ENCODE assay signal across 8 cellular contexts in genomic region chr7:107995184-107996071, GRCh38. TPM values are rescaled to one million over a fixed set of nuclear protein-coding genes. Genes with fewer than 3 reads are reported as not detected.
A peak's percentile ranks its signal among the peaks of the same experiment; 100 is the strongest.
DNase-seq lines count a peak whose midpoint lies in the region; ATAC-seq and TF ChIP-seq lines count a peak whose summit lies in the region.

No MANE protein-coding gene starts in this region.

- POLR2A ChIA-PET in PC-3 (lab: Charles Lee; ENCODE audit: unreplicated experiment) = no interaction called here

- peak overlapping the region; percentile 22; the same call in 1 of the 2 replicates for H3K4me3 ChIP-seq in PC-3 (ENCODE audit: low read length)
- H3K4me3 ChIP-seq in coronary artery = no peak overlapping the region

- no peak overlapping the region for H3K4me3 Mint-ChIP-seq in activated CD4-positive, alpha-beta T cell treated with anti-CD3 and anti-CD28 coated beads, Interleukin-2, amount 10 ng/mL, durations not matched to agents 24 days and 14 days

- peak; percentile 95 for DNase-seq in Daoy (ENCODE audit: low read depth)
- peak; percentile 91 for DNase-seq in PC-3
- peak; percentile 94 for DNase-seq in fibroblast of gingiva (ENCODE audit: low read depth)
- peak; percentile 81 for DNase-seq in non-pigmented ciliary epithelial cell (ENCODE audit: low read depth)
- DNase-seq in activated CD4-positive, alpha-beta T cell treated with anti-CD3 and anti-CD28 coated beads, Interleukin-2, amount 10 ng/mL, durations not matched to agents 24 days and 14 days = no peak
- no peak for DNase-seq in activated T-cell treated with anti-CD3 and anti-CD28 coated beads, Interleukin-2, amount 50 U/mL, for 48 hours
- no peak for DNase-seq in coronary artery (ENCODE audit: low spot score)

- peak overlapping the region; percentile 66 for H3K4me2 ChIP-seq in PC-3 (ENCODE audit: low read length)

- H3K27ac ChIP-seq in PC-3 (ENCODE audit: low read length) (peak overlapping the region; percentile 88), coronary artery (peak overlapping the region in 1 of 2 donors; percentile 36)

- intact Hi-C loops in PC-3 (cut with micrococcal nuclease) = loop anchor here (1.0 to 5.0 kb wide), 4 partner anchors 20 to 152 kb away; no protein-coding TSS in a partner anchor
- intact Hi-C loops in activated CD4-positive, alpha-beta T cell treated with anti-CD3 and anti-CD28 coated beads, Interleukin-2, amount 10 ng/mL, durations not matched to agents 24 days and 14 days (cut with micrococcal nuclease) = no loop called here

- H3K36me3 ChIP-seq in PC-3 (ENCODE audit: low read depth, low read length) = peaks cover 31% of the 10 kb centered on the region

- H3K27me3 ChIP-seq in PC-3 (ENCODE audit: low read length) = no peaks in the 10 kb centered on the region

- H3F3A ChIP-seq in PC-3 (ENCODE audit: low read length, unreplicated experiment) = peaks cover 14% of the 10 kb centered on the region

- no peaks in the 10 kb centered on the region for H3K9me3 Mint-ChIP-seq in activated CD4-positive, alpha-beta T cell treated with anti-CD3 and anti-CD28 coated beads, Interleukin-2, amount 10 ng/mL, durations not matched to agents 24 days and 14 days

- H3K27me3 Mint-ChIP-seq in activated CD4-positive, alpha-beta T cell treated with anti-CD3 and anti-CD28 coated beads, Interleukin-2, amount 10 ng/mL, durations not matched to agents 24 days and 14 days = peaks cover 39% of the 10 kb centered on the region

- no peaks in the 10 kb centered on the region for H3K36me3 Mint-ChIP-seq in activated CD4-positive, alpha-beta T cell treated with anti-CD3 and anti-CD28 coated beads, Interleukin-2, amount 10 ng/mL, durations not matched to agents 24 days and 14 days (ENCODE audit: low read depth)

- CTCF ChIA-PET in PC-3 (lab: Charles Lee) = no interaction called here

- H3K4me1 Mint-ChIP-seq in activated CD4-positive, alpha-beta T cell treated with anti-CD3 and anti-CD28 coated beads, Interleukin-2, amount 10 ng/mL, durations not matched to agents 24 days and 14 days = no peaks in the 10 kb centered on the region

- no peak overlapping the region for H2AFZ ChIP-seq in PC-3 (ENCODE audit: low read length)

- H4K20me1 ChIP-seq in PC-3 (ENCODE audit: low read length) = no peaks in the 10 kb centered on the region

- ATAC-seq in PC-3 (peak; percentile 68), HG03095 (IDR thresholded peaks at IDR 0.05; ENCODE audit: unreplicated experiment) (no peak)

- H3K27ac Mint-ChIP-seq in activated CD4-positive, alpha-beta T cell treated with anti-CD3 and anti-CD28 coated beads, Interleukin-2, amount 10 ng/mL, durations not matched to agents 24 days and 14 days = no peak overlapping the region

- peak overlapping the region; percentile 53 for H3K9ac ChIP-seq in PC-3 (ENCODE audit: low read length)

- H3K79me2 ChIP-seq in PC-3 (ENCODE audit: low read length) = peaks cover 29% of the 10 kb centered on the region

- no peaks in the 10 kb centered on the region for H3K9me2 ChIP-seq in PC-3 (replicated peaks; ENCODE audit: low read length)

- H3K4me1 ChIP-seq in PC-3 (ENCODE audit: insufficient read depth, low read length) = peaks cover 65% of the 10 kb centered on the region

- BruUV-seq in PC-3 (replicated peaks; lab: Mats Ljungman, UMichigan) = no TSS peak

- TF ChIP-seq CTCF in PC-3 (conservative IDR thresholded peaks at IDR 0.05; ENCODE audit: low read depth, low read length) = no peak
- no peak for TF ChIP-seq CTCF in coronary artery (IDR thresholded peaks at IDR 0.05)

- no peaks in the 10 kb centered on the region for H3K9me3 ChIP-seq in PC-3 (ENCODE audit: low read length)

RNA-seq across cellular contexts. Expression of gene LAMB1, which starts 7.5 kb away (rescaled TPM):
- 157 and 179 TPM in 2 replicates for total RNA-seq in Daoy (2014; rRNA removed; shearing (Covaris generic))
- 74.3 and 101 TPM in 2 replicates for total RNA-seq in PC-3 (2014; rRNA removed)
- 0.12 TPM in 1 of 2 replicates, not detected in the other for total RNA-seq in activated CD4-positive, alpha-beta T cell treated with anti-CD3 and anti-CD28 coated beads, Interleukin-2, amount 10 ng/mL, durations not matched to agents 24 days and 14 days

Comparison
In these comparisons a context has a peak if more than half of its experiments do, and no peak if none do; other contexts are left out.
1. DNase-seq: peak in Daoy (single experiment), PC-3 (single experiment), fibroblast of gingiva (single experiment) and non-pigmented ciliary epithelial cell (single experiment); none in activated CD4-positive, alpha-beta T cell treated with anti-CD3 and anti-CD28 coated beads, Interleukin-2, amount 10 ng/mL, durations not matched to agents 24 days and 14 days (single experiment), activated T-cell treated with anti-CD3 and anti-CD28 coated beads, Interleukin-2, amount 50 U/mL, for 48 hours (0 of 2) and coronary artery (single experiment).
2. RNA of gene LAMB1, which starts 7.5 kb away (total RNA-seq): 157 to 179 TPM in Daoy and 74.3 to 101 TPM in PC-3; 0.12 TPM in activated CD4-positive, alpha-beta T cell treated with anti-CD3 and anti-CD28 coated beads, Interleukin-2, amount 10 ng/mL, durations not matched to agents 24 days and 14 days; every median in the first group is over 10 times any median in the second.